ENCODE assay signal across 9 cellular contexts in the genomic region with DNA sequence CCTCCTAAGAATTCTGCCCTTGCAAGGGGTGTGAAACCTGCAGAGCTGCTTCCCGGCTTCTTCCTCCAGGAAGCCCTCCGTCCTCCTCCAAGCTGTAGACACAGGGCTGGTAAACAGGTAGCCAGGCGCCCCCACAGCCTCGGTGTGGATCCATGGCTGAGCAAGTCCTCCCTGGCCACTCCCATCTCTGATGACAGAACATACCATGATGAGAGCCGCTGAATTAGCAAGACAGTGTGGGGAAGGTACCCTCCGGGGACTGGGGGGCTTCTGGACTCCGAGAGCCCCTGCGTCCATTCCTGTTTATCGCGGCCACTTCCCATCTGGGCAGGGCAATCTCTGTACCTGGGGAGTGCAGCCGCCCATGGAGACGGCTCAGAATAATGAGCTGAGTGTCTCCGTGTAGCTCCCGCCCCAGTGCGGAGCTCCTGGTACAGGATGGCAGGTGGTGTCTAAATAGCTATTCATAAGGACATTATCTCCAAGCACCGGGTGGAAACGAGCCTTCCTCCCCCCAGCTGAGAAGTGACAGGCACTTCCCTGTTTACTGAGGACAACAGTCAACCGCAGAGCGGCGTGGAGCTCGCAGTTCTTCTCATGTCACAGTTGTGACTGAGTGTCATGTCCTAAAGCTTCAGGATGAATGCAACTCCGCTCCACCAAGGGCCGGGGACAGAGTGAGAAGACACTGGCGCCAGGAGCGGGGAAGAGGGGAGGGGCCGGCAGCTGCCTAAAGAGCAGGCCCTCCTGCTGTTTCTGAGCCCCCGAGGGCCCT. TPM values are rescaled to one million over a fixed set of nuclear protein-coding genes. Genes with fewer than 3 reads are reported as not detected.
DNase-seq lines count a peak whose midpoint lies in the region; ATAC-seq, FAIRE-seq and TF ChIP-seq lines count a peak whose summit lies in the region.
"Had no signal": no experiment of that assay in that cellular context is flagged by ENCODE, and none has a peak within 500 bp of the region (broad histone marks: within the 10 kb centered on the region; RNA-seq: fewer than 3 reads in every experiment).

No MANE protein-coding gene starts in this region.

- H2AFZ ChIP-seq in trophoblast cell (ENCODE audit: insufficient read depth, low read length, poor library complexity) = no peak overlapping the region

- TF ChIP-seq EP300 in ovary (IDR thresholded peaks at IDR 0.05) = no peak

- no peak overlapping the region for H2BK5ac ChIP-seq in trophoblast cell (ENCODE audit: low read depth, low read length, poor library complexity)

- no peak overlapping the region for H3K4ac ChIP-seq in trophoblast cell (ENCODE audit: low read depth, low read length)

- H2BK120ac ChIP-seq in trophoblast cell (ENCODE audit: insufficient read depth, low read length, poor library complexity) = no peak overlapping the region

- H3K36me3 ChIP-seq in neutrophil = no peaks in the 10 kb centered on the region
- H3K36me3 ChIP-seq in trophoblast cell (ENCODE audit: control insufficient read depth in 1 of 2, insufficient read depth in 2 of 2, low read length in 2 of 2) = no peaks in the 10 kb centered on the region
- H3K36me3 ChIP-seq in ovary = no peaks in the 10 kb centered on the region
- H3K36me3 ChIP-seq: HAP-1 had no signal

- no peaks in the 10 kb centered on the region for H3K4me1 Mint-ChIP-seq in activated T-helper 17 cell treated with anti-CD3 and anti-CD28 coated beads, Interleukin-2, amount 50 U/mL, for 72 hours

- ATAC-seq in activated T-helper 17 cell treated with anti-CD3 and anti-CD28 coated beads, Interleukin-2, amount 50 U/mL, for 72 hours (replicated peaks) = peak; percentile 46

- TF ChIP-seq CTCF in neutrophil (IDR thresholded peaks at IDR 0.05) (no peak), ovary (IDR thresholded peaks at IDR 0.05) (no peak)

- H3K4me1 ChIP-seq in neutrophil (ENCODE audit: control insufficient read depth in 1 of 2, insufficient read depth in 1 of 2, low read depth in 1 of 2, low read length in 1 of 2) = peaks cover 22 to 42% of the 10 kb centered on the region in 2 experiments
- no peaks in the 10 kb centered on the region for H3K4me1 ChIP-seq in trophoblast cell (ENCODE audit: control insufficient read depth in 1 of 2, insufficient read depth in 2 of 2, low read length in 2 of 2)
- H3K4me1 ChIP-seq in ovary (ENCODE audit: insufficient read depth) = no peaks in the 10 kb centered on the region
- H3K4me1 ChIP-seq: HAP-1 had no signal

- no peaks in the 10 kb centered on the region for H3K9me3 ChIP-seq in neutrophil
- no peaks in the 10 kb centered on the region for H3K9me3 ChIP-seq in trophoblast cell (ENCODE audit: insufficient read depth, low read depth, low read length)
- H3K9me3 ChIP-seq in ovary = no peaks in the 10 kb centered on the region
- H3K9me3 ChIP-seq: HAP-1 had no signal

- no peaks in the 10 kb centered on the region for H3K27me3 ChIP-seq in neutrophil
- no peaks in the 10 kb centered on the region for H3K27me3 ChIP-seq in trophoblast cell (ENCODE audit: insufficient read depth, low read length)
- no peaks in the 10 kb centered on the region for H3K27me3 ChIP-seq in ovary

- H3K4me3 ChIP-seq in neutrophil (ENCODE audit: low read depth in 1 of 2, low read length in 1 of 2) (peak overlapping the region; percentile 52 to 58), trophoblast cell (ENCODE audit: low read depth, low read length) (no peak overlapping the region), ovary (no peak overlapping the region)
- H3K4me3 ChIP-seq: HAP-1 had no signal

- intact Hi-C loops in ovary (cut with DNase I) = no loop called here

- peak; percentile 83 for FAIRE-seq in HTR-8/SVneo (lab: Jason Lieb, UNC)

- H3K4me2 ChIP-seq in trophoblast cell (ENCODE audit: low read length) = no peak overlapping the region

- no peak for DNase-seq in HTR-8/SVneo (ENCODE audit: insufficient read length, low spot score)
- DNase-seq in NCI-H345 treated with DMSO at 0.1 percent for 48 hours (lab: John Stamatoyannopoulos, UW; ENCODE audit: unreplicated experiment) = peak; percentile 96
- DNase-seq in putamen (ENCODE audit: low spot score) = no peak
- DNase-seq in trophoblast cell = no peak
- no peak for DNase-seq in AG08396 (ENCODE audit: low spot score)
- DNase-seq in ovary = no peak

- no peaks in the 10 kb centered on the region for H3K79me2 ChIP-seq in trophoblast cell (ENCODE audit: control insufficient read depth, insufficient read depth, low read length, poor library complexity)

- H3K9me3 Mint-ChIP-seq in activated T-helper 17 cell treated with anti-CD3 and anti-CD28 coated beads, Interleukin-2, amount 50 U/mL, for 72 hours = no peaks in the 10 kb centered on the region

- no peak overlapping the region for H3K4me3 Mint-ChIP-seq in activated T-helper 17 cell treated with anti-CD3 and anti-CD28 coated beads, Interleukin-2, amount 50 U/mL, for 72 hours

- no peaks in the 10 kb centered on the region for H3K79me1 ChIP-seq in trophoblast cell (ENCODE audit: low read length)

- no peak overlapping the region for H3K14ac ChIP-seq in trophoblast cell (ENCODE audit: low read length)

- H3K23ac ChIP-seq in trophoblast cell (ENCODE audit: low read length) = no peak overlapping the region

- no peak overlapping the region for H3K18ac ChIP-seq in trophoblast cell (ENCODE audit: low read length)

- no CpG with 5 or more reads among the region's 27 CpGs for WGBS in trophoblast cell (ENCODE audit: extremely low coverage, insufficient coverage, insufficient read length)
- WGBS in ovary, 3 donors = 24 to 36% (median 32%) methylated on average over 23 to 27 of the region's 27 CpGs

- H4K8ac ChIP-seq in trophoblast cell (ENCODE audit: low read depth, low read length) = no peak overlapping the region

- H2BK12ac ChIP-seq in trophoblast cell (ENCODE audit: low read length) = no peak overlapping the region

- H3K27ac ChIP-seq in neutrophil = peak overlapping the region; percentile 94
- no peak overlapping the region for H3K27ac ChIP-seq in trophoblast cell (ENCODE audit: low read depth, low read length)
- no peak overlapping the region for H3K27ac ChIP-seq in ovary

- peaks cover 10% of the 10 kb centered on the region for H3K27me3 Mint-ChIP-seq in activated T-helper 17 cell treated with anti-CD3 and anti-CD28 coated beads, Interleukin-2, amount 50 U/mL, for 72 hours

- H3K27ac Mint-ChIP-seq in activated T-helper 17 cell treated with anti-CD3 and anti-CD28 coated beads, Interleukin-2, amount 50 U/mL, for 72 hours = no peak overlapping the region

- no peak overlapping the region for H4K12ac ChIP-seq in trophoblast cell (ENCODE audit: low read depth, low read length)

- H3K9ac ChIP-seq in trophoblast cell (ENCODE audit: low read length) = no peak overlapping the region

- H4K91ac ChIP-seq in trophoblast cell (ENCODE audit: low read depth, low read length) = no peak overlapping the region

- no peak overlapping the region for H2AK5ac ChIP-seq in trophoblast cell (ENCODE audit: low read length)

- no peaks in the 10 kb centered on the region for H3K36me3 Mint-ChIP-seq in activated T-helper 17 cell treated with anti-CD3 and anti-CD28 coated beads, Interleukin-2, amount 50 U/mL, for 72 hours (ENCODE audit: low read depth)

- no peak for TF ChIP-seq POLR2A in ovary (IDR thresholded peaks at IDR 0.05)

RNA-seq across cellular contexts. Expression of a gene that starts 22.7 kb away (rescaled TPM):
- total RNA-seq in activated T-helper 17 cell treated with anti-CD3 and anti-CD28 coated beads, Interleukin-2, amount 50 U/mL, for 72 hours = not detected
- polyA plus RNA-seq in trophoblast cell (2013) = 0.03 and 0.08 TPM in 2 replicates
- total RNA-seq in ovary = under 1 TPM in 2 of 7 donors, not detected in 5; 0.12 to 0.23 TPM
- under 1 TPM; 0.05 TPM for polyA plus RNA-seq in ovary

RNA-seq across cellular contexts. Expression of a gene that starts 43.7 kb away (rescaled TPM):
- 10 to 100 TPM; 41.1 to 53.6 TPM for total RNA-seq in activated T-helper 17 cell treated with anti-CD3 and anti-CD28 coated beads, Interleukin-2, amount 50 U/mL, for 72 hours
- polyA plus RNA-seq in trophoblast cell (2013) = 63.6 and 64.8 TPM in 2 replicates
- 10 to 100 TPM in 1 of 7 donors, 1 to 10 TPM in 6; 3.3 to 10.9 (median 4.4) TPM for total RNA-seq in ovary
- 1 to 10 TPM; 1.1 to 2.2 TPM for polyA plus RNA-seq in ovary

Comparison
In these comparisons a context has a peak if more than half of its experiments do, and no peak if none do; other contexts are left out.
1. H3K4me3 ChIP-seq: peak in neutrophil (2 of 2); none in trophoblast cell (single experiment) and ovary (single experiment).